ENCODE assay signal across 9 cellular contexts in the genomic region with DNA sequence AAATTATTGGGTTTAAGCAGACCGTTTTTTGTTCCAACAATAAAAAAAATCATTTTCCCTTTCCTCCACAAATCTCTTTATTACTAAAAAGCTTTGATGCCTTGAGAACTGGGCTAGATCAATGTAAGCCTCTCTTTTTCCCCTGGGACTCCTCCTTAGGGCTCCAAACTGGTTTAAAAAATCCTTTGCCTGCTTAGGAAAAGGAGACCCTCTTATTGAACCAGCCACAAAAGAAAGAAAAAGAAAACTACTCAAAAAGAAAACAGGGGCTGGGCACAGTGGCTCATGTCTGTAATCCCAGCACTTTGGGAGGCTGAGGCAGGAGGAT. TPM values are rescaled to one million over a fixed set of nuclear protein-coding genes. Genes with fewer than 3 reads are reported as not detected.
DNase-seq lines count a peak whose midpoint lies in the region; ATAC-seq and TF ChIP-seq lines count a peak whose summit lies in the region.
"Had no signal": no experiment of that assay in that cellular context is flagged by ENCODE, and none has a peak within 500 bp of the region (broad histone marks: within the 10 kb centered on the region; RNA-seq: fewer than 3 reads in every experiment).

No MANE protein-coding gene starts in this region.

- H3K4me1 ChIP-seq in body of pancreas, result no peaks in the 10 kb centered on the region
- peaks cover 76% of the 10 kb centered on the region for H3K4me1 ChIP-seq in muscle layer of colon (ENCODE audit: insufficient read depth, low read length)
- H3K4me1 ChIP-seq in transverse colon, result peaks cover 6 to 32% (median 21%) of the 10 kb centered on the region in 4 donors

- H3K9me3 Mint-ChIP-seq in T-helper 1 cell treated with Interleukin-12 subunit alpha and Interleukin-12 subunit beta and Interleukin-4 antibody, amounts not matched to agents 30 μg/mL and 1 μg/mL, for 36 hours, result peaks cover 20% of the 10 kb centered on the region

- H3K27me3 ChIP-seq in body of pancreas, result no peaks in the 10 kb centered on the region
- H3K27me3 ChIP-seq in muscle layer of colon (ENCODE audit: control insufficient read depth in 1 of 2, insufficient read depth in 2 of 2, low read length in 2 of 2), result no peaks in the 10 kb centered on the region
- H3K27me3 ChIP-seq in transverse colon, result no peaks in the 10 kb centered on the region

- in situ Hi-C loops in transverse colon (cut with MboI; ENCODE audit: low pct_ligation_motif_present in 1 of 4, low pct_unique_long_range_greater_than_20kb in 1 of 4, low sequenced_read_pairs in 3 of 4), result no loop called here

- H3K36me3 Mint-ChIP-seq in T-helper 1 cell treated with Interleukin-12 subunit alpha and Interleukin-12 subunit beta and Interleukin-4 antibody, amounts not matched to agents 30 μg/mL and 1 μg/mL, for 36 hours (ENCODE audit: low read depth), result peaks cover 13% of the 10 kb centered on the region

- H3K9me3 ChIP-seq in body of pancreas (no peaks in the 10 kb centered on the region), muscle layer of colon (ENCODE audit: low read length) (no peaks in the 10 kb centered on the region), transverse colon (peaks cover 0 to 4% of the 10 kb centered on the region in 2 donors)

- no peak overlapping the region for H3K4me3 Mint-ChIP-seq in T-helper 1 cell treated with Interleukin-12 subunit alpha and Interleukin-12 subunit beta and Interleukin-4 antibody, amounts not matched to agents 30 μg/mL and 1 μg/mL, for 36 hours

- no peak overlapping the region for H3K9ac ChIP-seq in muscle layer of colon (ENCODE audit: low read length)

- TF ChIP-seq POLR2A in body of pancreas (IDR thresholded peaks at IDR 0.05) (no peak), transverse colon (IDR thresholded peaks at IDR 0.05) (no peak)

- peaks cover 52% of the 10 kb centered on the region for H3K27me3 Mint-ChIP-seq in T-helper 1 cell treated with Interleukin-12 subunit alpha and Interleukin-12 subunit beta and Interleukin-4 antibody, amounts not matched to agents 30 μg/mL and 1 μg/mL, for 36 hours (ENCODE audit: low read depth)

- peaks cover 16% of the 10 kb centered on the region for H3K4me1 Mint-ChIP-seq in T-helper 1 cell treated with Interleukin-12 subunit alpha and Interleukin-12 subunit beta and Interleukin-4 antibody, amounts not matched to agents 30 μg/mL and 1 μg/mL, for 36 hours (ENCODE audit: low read depth)

- peak overlapping the region in 3 of 4 donors; percentile 1 to 68 (median 32) for H3K27ac ChIP-seq in body of pancreas
- H3K27ac ChIP-seq in muscle layer of colon (ENCODE audit: low read depth, low read length), result peak overlapping the region; percentile 2
- H3K27ac ChIP-seq in transverse colon, result peak overlapping the region; percentile 69 to 78 (median 73)

- ATAC-seq in body of pancreas, result no peak

- no peak for DNase-seq in T-helper 1 cell
- DNase-seq in body of pancreas, result no peak
- no peak for DNase-seq in transverse colon
- DNase-seq in H4 (ENCODE audit: low spot score), result no peak
- DNase-seq in kidney tubule cell (ENCODE audit: low spot score), result no peak
- DNase-seq in NCI-H1105 (lab: John Stamatoyannopoulos, UW), result no peak
- DNase-seq: NCI-H774 had no signal

- no peak overlapping the region for H3K4me3 ChIP-seq in body of pancreas
- no peak overlapping the region for H3K4me3 ChIP-seq in muscle layer of colon (ENCODE audit: low read depth in 1 of 2, low read length in 2 of 2)
- H3K4me3 ChIP-seq in transverse colon, result no peak overlapping the region

- 35 to 76% methylated on average over 1 of the region's 1 CpG for WGBS in body of pancreas, 2 donors
- 31% methylated on average over 1 of the region's 1 CpG; no CpG with 5 or more reads in 1 of the 2 donors for WGBS in transverse colon (ENCODE audit: low coverage in 1 of 2), 2 donors

- H3K36me3 ChIP-seq in body of pancreas (replicated peaks in 1 of 2; ENCODE audit: insufficient read depth in 1 of 2, low read depth in 2 of 2) (peaks cover 0 to 6% of the 10 kb centered on the region in 2 donors), muscle layer of colon (ENCODE audit: insufficient read depth, low read length) (peaks cover 24% of the 10 kb centered on the region), transverse colon (peaks cover 0 to 30% (median 8%) of the 10 kb centered on the region in 4 donors)

- H3K27ac Mint-ChIP-seq in T-helper 1 cell treated with Interleukin-12 subunit alpha and Interleukin-12 subunit beta and Interleukin-4 antibody, amounts not matched to agents 30 μg/mL and 1 μg/mL, for 36 hours, result peak overlapping the region; percentile 15

- TF ChIP-seq EP300 in transverse colon (IDR thresholded peaks at IDR 0.05; ENCODE audit: low read depth), result no peak

- TF ChIP-seq CTCF in body of pancreas (IDR thresholded peaks at IDR 0.05) (no peak), transverse colon (IDR thresholded peaks at IDR 0.05) (no peak)

- intact Hi-C loops in body of pancreas (cut with DNase I), result no loop called here
- intact Hi-C loops in transverse colon (cut with DNase I; ENCODE audit: low total_unique reads), result no loop called here

RNA-seq across cellular contexts. Expression of a gene that starts 25.0 kb away (rescaled TPM):
- total RNA-seq in body of pancreas, result 10 to 100 TPM; 25.4 to 41.2 TPM
- 100 to 1,000 TPM; 146 to 192 (median 156) TPM for total RNA-seq in transverse colon
- total RNA-seq in H4 (2014; rRNA removed; shearing (Covaris generic)), result 4.7 and 125 TPM in 2 replicates

Comparison
In these comparisons a context has a peak if more than half of its experiments do, and no peak if none do; other contexts are left out.
1. H3K27ac ChIP-seq: peak in every context shown above with its lines; median percentile 73 in transverse colon; 32 in body of pancreas; 2 in muscle layer of colon.